In the genomic region with DNA sequence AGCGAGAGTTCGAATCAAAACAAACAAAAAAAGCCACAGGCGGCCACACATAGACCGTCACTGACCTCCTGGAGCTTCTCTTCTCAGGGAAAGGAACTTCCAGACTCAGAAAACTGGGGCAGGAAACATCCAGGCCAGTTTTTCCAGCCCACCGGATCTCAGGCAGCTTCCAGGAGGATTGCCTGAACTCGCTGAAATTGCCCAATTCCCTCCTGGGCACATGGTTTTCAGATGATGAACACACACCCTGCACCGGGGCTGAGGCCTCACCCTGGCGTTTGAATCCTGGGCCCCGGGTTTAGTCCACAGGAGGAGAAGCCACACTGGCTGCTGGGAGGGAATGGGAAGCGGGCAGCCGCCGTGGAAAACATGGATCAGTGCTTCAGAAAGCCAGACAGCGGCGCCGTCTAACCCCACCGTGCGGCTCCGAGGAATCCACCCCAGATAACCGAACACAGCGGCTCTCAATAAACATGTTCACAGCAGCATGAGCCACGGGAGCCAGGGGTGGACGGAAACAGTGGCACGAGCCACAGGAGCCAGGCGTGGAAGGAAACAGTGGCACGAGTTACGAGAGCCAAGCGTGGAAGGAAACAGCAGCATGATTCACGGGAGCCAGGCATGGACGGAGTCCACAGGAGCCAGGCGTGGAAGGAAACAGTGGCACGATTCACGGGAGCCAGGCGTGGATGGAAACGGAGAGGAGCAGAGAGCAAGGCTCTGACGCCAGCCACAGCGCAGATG, we compare ENCODE assay signal across 8 cellular contexts. TPM values are rescaled to one million over a fixed set of nuclear protein-coding genes. Genes with fewer than 3 reads are reported as not detected.
DNase-seq lines count a peak whose midpoint lies in the region; ATAC-seq, FAIRE-seq and TF ChIP-seq lines count a peak whose summit lies in the region.
"Had no signal": no experiment of that assay in that cellular context is flagged by ENCODE, and none has a peak within 500 bp of the region (broad histone marks: within the 10 kb centered on the region; RNA-seq: fewer than 3 reads in every experiment).

No MANE protein-coding gene starts in this region.

- no peak for TF ChIP-seq CTCF in brain microvascular endothelial cell (IDR thresholded peaks at IDR 0.05; ENCODE audit: low read depth, low read length, missing control alignments)
- no peak for TF ChIP-seq CTCF in kidney (IDR thresholded peaks at IDR 0.05; ENCODE audit: borderline replicate concordance, extremely low read depth, insufficient read depth)

- H3K4me1 ChIP-seq in kidney (ENCODE audit: control insufficient read depth in 1 of 2, insufficient read depth in 1 of 2, low read depth in 1 of 2, low read length in 2 of 2) (peaks cover 0 to 12% of the 10 kb centered on the region in 2 donors), thymus (ENCODE audit: control insufficient read depth, insufficient read depth, low read length) (no peaks in the 10 kb centered on the region)

- no peaks in the 10 kb centered on the region for H3K9me3 Mint-ChIP-seq in activated CD8-positive, alpha-beta T cell treated with anti-CD3 and anti-CD28 coated beads, Interleukin-2, amount 10 ng/mL, durations not matched to agents 7 days and 5 days (ENCODE audit: insufficient read depth)
- H3K9me3 Mint-ChIP-seq: neural crest cell had no signal

- H3K36me3 Mint-ChIP-seq in activated CD8-positive, alpha-beta T cell treated with anti-CD3 and anti-CD28 coated beads, Interleukin-2, amount 10 ng/mL, durations not matched to agents 7 days and 5 days (ENCODE audit: low read depth), result no peaks in the 10 kb centered on the region

- H3K27ac ChIP-seq in brain microvascular endothelial cell, result peak overlapping the region; percentile 45
- peak overlapping the region; percentile 43 to 69 for H3K27ac ChIP-seq in kidney (ENCODE audit: low read depth in 2 of 2, low read length in 2 of 2)
- H3K27ac ChIP-seq in thymus (ENCODE audit: low read depth), result peak overlapping the region; percentile 27

- CTCF ChIA-PET in activated CD8-positive, alpha-beta T cell treated with anti-CD3 and anti-CD28 coated beads, Interleukin-2, amount 10 ng/mL, durations not matched to agents 7 days and 5 days (lab: Charles Lee), result interaction anchor here (1.0 kb wide), 1 partner anchor 10 kb away, joined by 4 read pairs; no protein-coding TSS in a partner anchor

- H3K4me1 Mint-ChIP-seq in activated CD8-positive, alpha-beta T cell treated with anti-CD3 and anti-CD28 coated beads, Interleukin-2, amount 10 ng/mL, durations not matched to agents 7 days and 5 days (ENCODE audit: low read depth), result no peaks in the 10 kb centered on the region

- POLR2A ChIA-PET in activated CD8-positive, alpha-beta T cell treated with anti-CD3 and anti-CD28 coated beads, Interleukin-2, amount 10 ng/mL, durations not matched to agents 7 days and 5 days (lab: Charles Lee), result no interaction called here

- H3K9me3 ChIP-seq in kidney (ENCODE audit: control insufficient read depth in 1 of 2, low read length in 2 of 2) (no peaks in the 10 kb centered on the region), thymus (ENCODE audit: control insufficient read depth) (no peaks in the 10 kb centered on the region)

- peak; percentile 68 for DNase-seq in HuH-7 (ENCODE audit: low spot score)
- DNase-seq in brain microvascular endothelial cell, result peak; percentile 93
- peak; percentile 82 for DNase-seq in kidney
- DNase-seq in stimulated activated CD4-positive, alpha-beta T cell treated with anti-CD3 and anti-CD28 coated beads, Interleukin-15, amount 100 ng/mL, for 24 hours, result no peak
- DNase-seq in activated CD8-positive, alpha-beta T cell treated with anti-CD3 and anti-CD28 coated beads, Interleukin-2, amount 10 ng/mL, durations not matched to agents 7 days and 5 days, result no peak

- WGBS in thymus, result 86% methylated on average over 36 of the region's 36 CpGs

- no peak for ATAC-seq in GM21576 (IDR thresholded peaks at IDR 0.05; ENCODE audit: unreplicated experiment)
- no peak for ATAC-seq in activated CD8-positive, alpha-beta T cell treated with anti-CD3 and anti-CD28 coated beads, Interleukin-2, amount 10 ng/mL, durations not matched to agents 7 days and 5 days

- H3K9ac ChIP-seq in kidney (ENCODE audit: low read length in 2 of 2), result peak overlapping the region in 1 of 2 donors; percentile 48

- no peaks in the 10 kb centered on the region for H3K27me3 Mint-ChIP-seq in activated CD8-positive, alpha-beta T cell treated with anti-CD3 and anti-CD28 coated beads, Interleukin-2, amount 10 ng/mL, durations not matched to agents 7 days and 5 days (ENCODE audit: low read depth)

- H3K4me3 Mint-ChIP-seq in activated CD8-positive, alpha-beta T cell treated with anti-CD3 and anti-CD28 coated beads, Interleukin-2, amount 10 ng/mL, durations not matched to agents 7 days and 5 days, result no peak overlapping the region
- H3K4me3 Mint-ChIP-seq: neural crest cell had no signal

- H3K36me3 ChIP-seq in brain microvascular endothelial cell (replicated peaks) (no peaks in the 10 kb centered on the region), kidney (ENCODE audit: control insufficient read depth in 1 of 2, insufficient read depth in 2 of 2, low read length in 2 of 2) (no peaks in the 10 kb centered on the region), thymus (ENCODE audit: control insufficient read depth, insufficient read depth) (no peaks in the 10 kb centered on the region)

- H3K27me3 ChIP-seq in brain microvascular endothelial cell (replicated peaks) (no peaks in the 10 kb centered on the region), thymus (ENCODE audit: control insufficient read depth, insufficient read depth) (peaks cover 6% of the 10 kb centered on the region)

- H3K4me3 ChIP-seq in brain microvascular endothelial cell (ENCODE audit: low read depth, low read length) (no peak overlapping the region), kidney (ENCODE audit: low read length in 2 of 2) (no peak overlapping the region), thymus (ENCODE audit: low read length) (no peak overlapping the region)

- intact Hi-C loops in kidney (cut with DNase I), result no loop called here

- no peak overlapping the region for H3K27ac Mint-ChIP-seq in activated CD8-positive, alpha-beta T cell treated with anti-CD3 and anti-CD28 coated beads, Interleukin-2, amount 10 ng/mL, durations not matched to agents 7 days and 5 days

- in situ Hi-C loops in brain microvascular endothelial cell (cut with HindIII; ENCODE audit: low pct_ligation_motif_present, low sequenced_read_pairs), result no loop called here

- FAIRE-seq in kidney (lab: Jason Lieb, UNC), result no peak

RNA-seq across cellular contexts. Expression of gene PTBP1, which starts 18.2 kb away (rescaled TPM):
- 339 TPM for total RNA-seq in kidney
- polyA plus RNA-seq in kidney (ENCODE audit: insufficient read depth, low read depth, low replicate concordance) (102 TPM), thymus (129 TPM)
- 100 to 1,000 TPM; 524 to 526 TPM for total RNA-seq in activated CD8-positive, alpha-beta T cell treated with anti-CD3 and anti-CD28 coated beads, Interleukin-2, amount 10 ng/mL, durations not matched to agents 7 days and 5 days

RNA-seq across cellular contexts. Expression of gene MISP, which starts 28.2 kb away (rescaled TPM):
- total RNA-seq in kidney, result 17.8 TPM
- 19.6 TPM for polyA plus RNA-seq in kidney (ENCODE audit: insufficient read depth, low read depth, low replicate concordance)
- polyA plus RNA-seq in thymus, result 2.4 TPM
- not detected for total RNA-seq in activated CD8-positive, alpha-beta T cell treated with anti-CD3 and anti-CD28 coated beads, Interleukin-2, amount 10 ng/mL, durations not matched to agents 7 days and 5 days
- total RNA-seq: neural crest cell had no signal

RNA-seq across cellular contexts. Expression of gene PLPPR3, which starts 42.7 kb away (rescaled TPM):
- not detected for total RNA-seq in kidney
- polyA plus RNA-seq in kidney (ENCODE audit: insufficient read depth, low read depth, low replicate concordance) (not detected), thymus (0.16 TPM)
- not detected for total RNA-seq in activated CD8-positive, alpha-beta T cell treated with anti-CD3 and anti-CD28 coated beads, Interleukin-2, amount 10 ng/mL, durations not matched to agents 7 days and 5 days

RNA-seq across cellular contexts. Expression of gene AZU1, which starts 48.6 kb away (rescaled TPM):
- 0.50 TPM for total RNA-seq in kidney
- polyA plus RNA-seq in kidney (ENCODE audit: insufficient read depth, low read depth, low replicate concordance), result not detected
- polyA plus RNA-seq in thymus, result 5.7 TPM
- not detected for total RNA-seq in activated CD8-positive, alpha-beta T cell treated with anti-CD3 and anti-CD28 coated beads, Interleukin-2, amount 10 ng/mL, durations not matched to agents 7 days and 5 days

Comparison
In these comparisons a context has a peak if more than half of its experiments do, and no peak if none do; other contexts are left out.
1. DNase-seq: peak in HuH-7 (single experiment), brain microvascular endothelial cell (single experiment) and kidney (single experiment); none in stimulated activated CD4-positive, alpha-beta T cell treated with anti-CD3 and anti-CD28 coated beads, Interleukin-15, amount 100 ng/mL, for 24 hours (single experiment) and activated CD8-positive, alpha-beta T cell treated with anti-CD3 and anti-CD28 coated beads, Interleukin-2, amount 10 ng/mL, durations not matched to agents 7 days and 5 days (single experiment).
2. RNA of gene MISP, which starts 28.2 kb away (total RNA-seq): 17.8 TPM in kidney (single experiment); not detected in activated CD8-positive, alpha-beta T cell treated with anti-CD3 and anti-CD28 coated beads, Interleukin-2, amount 10 ng/mL, durations not matched to agents 7 days and 5 days; every median in the first group is over 10 times any median in the second.
3. Peak in every context shown above with its lines, with median percentiles within 50 percentile points of each other: H3K27ac ChIP-seq.